Comparison of ENCODE assay signal across 25 cellular contexts in the genomic region with DNA sequence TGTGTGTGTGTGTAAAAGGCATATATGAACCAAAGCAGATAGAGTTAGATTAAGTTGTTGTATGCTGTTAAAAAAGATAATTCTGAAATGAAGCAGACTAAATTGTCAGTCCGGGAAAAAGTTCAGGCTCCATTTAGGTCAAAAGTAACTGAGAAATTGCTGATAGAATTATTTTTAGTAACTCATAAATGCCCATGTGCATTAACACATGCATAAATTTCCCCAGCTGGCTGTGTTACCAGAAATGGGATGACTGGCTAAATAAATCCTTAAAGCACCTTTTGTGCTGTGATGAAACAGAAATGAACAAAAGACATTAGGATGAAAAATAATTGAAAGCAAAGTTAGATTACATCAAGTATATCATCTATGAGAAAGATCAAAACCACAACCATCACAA.
"Had no signal": no experiment of that assay in that cellular context is flagged by ENCODE, and none has a peak within 500 bp of the region (broad histone marks: within the 10 kb centered on the region; RNA-seq: fewer than 3 reads in every experiment).

No MANE protein-coding gene starts in this region.

- H3K9me3 ChIP-seq: ovary, psoas muscle, right lobe of liver, sigmoid colon, stomach, thoracic aorta, thyroid gland, tibial nerve, upper lobe of right lung, uterus had no signal

- H3K9ac ChIP-seq: neural progenitor cell, parathyroid adenoma had no signal

- H3K79me2 ChIP-seq: parathyroid adenoma had no signal

- H3K4me1 ChIP-seq: neural progenitor cell, parathyroid adenoma, psoas muscle, right lobe of liver, thyroid gland, tibial nerve, uterus had no signal

- H3K36me3 ChIP-seq: neural progenitor cell, ovary, right lobe of liver, sigmoid colon, stomach, thoracic aorta, thyroid gland, tibial nerve, upper lobe of right lung, uterus had no signal

- H3K4me3 ChIP-seq: neural progenitor cell, ovary, psoas muscle, right lobe of liver, sigmoid colon, stomach, thoracic aorta, thyroid gland, tibial nerve, upper lobe of right lung, uterus had no signal

- ATAC-seq: natural killer cell; psoas muscle; right cardiac atrium; right lobe of liver; stimulated activated effector memory CD8-positive, alpha-beta T cell treated with anti-CD3 and anti-CD28 coated beads, Interleukin-12 subunit alpha, Interleukin-12 subunit beta, amount 100 ng/mL, for 72 hours; stimulated activated naive B cell treated with anti-CD40 and anti-IgM and Interleukin-4, amounts not matched to agents 10 μg/mL and 1 μg/mL and 100 μg/mL, for 72 hours; upper lobe of right lung had no signal

- H2AFZ ChIP-seq: neural progenitor cell, parathyroid adenoma had no signal

- H3K27ac ChIP-seq: neural progenitor cell, ovary, parathyroid adenoma, psoas muscle, right lobe of liver, sigmoid colon, stomach, thoracic aorta, thyroid gland, tibial nerve, upper lobe of right lung, uterus had no signal

- DNase-seq: natural killer cell; occipital lobe; ovary; posterior cingulate gyrus; psoas muscle; right cardiac atrium; right lobe of liver; sigmoid colon; small intestine; stimulated activated CD4-positive, alpha-beta T cell treated with anti-CD3 and anti-CD28 coated beads, Interleukin-15, amount 100 ng/mL, for 24 hours; stimulated activated CD4-positive, alpha-beta T cell treated with anti-CD3 and anti-CD28 coated beads, Interleukin-2, amount 100 ng/mL, for 24 hours; stimulated activated CD4-positive, alpha-beta T cell treated with anti-CD3 and anti-CD28 coated beads, Interleukin-2, amount 100 ng/mL, for 48 hours; stimulated activated CD4-positive, alpha-beta T cell treated with anti-CD3 and anti-CD28 coated beads, Interleukin-4, amount 100 ng/mL, for 24 hours; stimulated activated naive B cell treated with anti-CD40 and anti-IgM and Interleukin-4, amounts not matched to agents 10 μg/mL and 1 μg/mL and 100 μg/mL, for 72 hours; stimulated activated naive CD4-positive, alpha-beta T cell treated with Interleukin-2 at 50 U/mL for 16 hours; stomach; thyroid gland; trophoblast cell; upper lobe of right lung; uterus had no signal

- H3K27me3 ChIP-seq: neural progenitor cell, ovary, right lobe of liver, sigmoid colon, stomach, thyroid gland, tibial nerve, upper lobe of right lung, uterus had no signal

- H3K4me2 ChIP-seq: neural progenitor cell had no signal
